ENCODE assay signal across 17 cellular contexts in the genomic region with DNA sequence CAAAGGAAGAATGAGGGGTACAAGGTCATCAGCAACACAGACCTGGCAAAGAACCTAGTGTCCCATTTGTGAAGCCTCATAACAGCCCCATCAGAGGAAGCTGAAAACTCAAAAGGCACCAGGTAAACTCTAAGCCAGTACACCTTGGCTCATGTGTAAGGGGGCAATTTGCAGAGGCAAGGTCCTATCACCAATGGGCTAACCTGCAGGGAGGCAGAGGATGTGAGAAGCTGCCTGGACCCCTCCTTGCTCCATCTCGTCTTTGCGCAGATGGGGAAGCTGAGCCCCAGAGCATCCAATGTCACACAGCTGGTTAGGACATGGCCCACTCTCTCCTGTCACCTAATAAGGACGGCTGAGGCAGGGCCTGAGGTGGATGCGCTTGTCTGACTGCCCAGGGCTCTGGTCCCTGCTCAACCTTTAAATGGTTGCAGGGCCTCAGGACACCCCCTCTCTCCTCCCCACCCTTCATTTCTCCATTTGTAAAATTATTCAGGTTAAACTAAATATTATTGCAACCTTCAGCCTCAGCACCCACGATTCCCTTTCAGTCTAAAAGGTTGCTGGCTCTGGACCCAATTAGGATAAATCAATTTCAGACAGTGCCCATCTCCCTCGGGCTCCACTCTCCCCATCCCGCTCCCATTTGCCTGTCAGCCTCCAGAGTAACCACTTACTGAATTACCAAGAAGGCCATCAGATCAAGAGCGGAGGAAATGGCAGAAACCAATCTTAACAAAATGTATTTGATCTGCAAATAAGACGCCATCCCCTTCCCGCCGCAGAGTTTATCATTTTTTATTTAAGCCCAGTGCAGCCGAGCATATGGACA.
"Had no signal": no experiment of that assay in that cellular context is flagged by ENCODE, and none has a peak within 500 bp of the region (broad histone marks: within the 10 kb centered on the region; RNA-seq: fewer than 3 reads in every experiment).

No MANE protein-coding gene starts in this region.

- ATAC-seq: gastroesophageal sphincter; left ventricle myocardium superior; naive thymus-derived CD8-positive, alpha-beta T cell; psoas muscle; sciatic nerve had no signal

- H3K36me3 ChIP-seq: colonic mucosa, esophagus squamous epithelium, gastroesophageal sphincter, neural progenitor cell had no signal

- H3K4me3 Mint-ChIP-seq: immature natural killer cell; naive thymus-derived CD8-positive, alpha-beta T cell; neural progenitor cell had no signal

- H3K4me3 ChIP-seq: colonic mucosa, esophagus squamous epithelium, gastroesophageal sphincter, neural progenitor cell, psoas muscle, skin epidermis had no signal

- H3K27ac Mint-ChIP-seq: immature natural killer cell; naive thymus-derived CD8-positive, alpha-beta T cell; neural progenitor cell had no signal

- H3K27ac ChIP-seq: colonic mucosa, esophagus squamous epithelium, gastroesophageal sphincter, neural progenitor cell, parathyroid adenoma, psoas muscle, skin epidermis had no signal

- H3K36me3 Mint-ChIP-seq: immature natural killer cell; naive thymus-derived CD8-positive, alpha-beta T cell; neural progenitor cell had no signal

- H3K27me3 ChIP-seq: colonic mucosa, gastroesophageal sphincter, neural progenitor cell had no signal

- H3K4me1 ChIP-seq: colonic mucosa, gastroesophageal sphincter, neural progenitor cell, parathyroid adenoma, psoas muscle had no signal

- DNase-seq: colonic mucosa; dermis blood vessel endothelial cell; esophagus squamous epithelium; foreskin fibroblast; immature natural killer cell; left ventricle myocardium superior; nucleus accumbens; stimulated activated CD4-positive, alpha-beta T cell treated with anti-CD3 and anti-CD28 coated beads, Interleukin-12 subunit alpha, Interleukin-12 subunit beta, amount 100 ng/mL, for 4 hours; stimulated activated naive CD4-positive, alpha-beta T cell; trophoblast cell had no signal

- H3K9me3 Mint-ChIP-seq: neural progenitor cell had no signal

- H3K4me1 Mint-ChIP-seq: immature natural killer cell had no signal

- H3K9me3 ChIP-seq: colonic mucosa, psoas muscle had no signal
